8 cellular contexts compared by ENCODE assay signal in the genomic region with DNA sequence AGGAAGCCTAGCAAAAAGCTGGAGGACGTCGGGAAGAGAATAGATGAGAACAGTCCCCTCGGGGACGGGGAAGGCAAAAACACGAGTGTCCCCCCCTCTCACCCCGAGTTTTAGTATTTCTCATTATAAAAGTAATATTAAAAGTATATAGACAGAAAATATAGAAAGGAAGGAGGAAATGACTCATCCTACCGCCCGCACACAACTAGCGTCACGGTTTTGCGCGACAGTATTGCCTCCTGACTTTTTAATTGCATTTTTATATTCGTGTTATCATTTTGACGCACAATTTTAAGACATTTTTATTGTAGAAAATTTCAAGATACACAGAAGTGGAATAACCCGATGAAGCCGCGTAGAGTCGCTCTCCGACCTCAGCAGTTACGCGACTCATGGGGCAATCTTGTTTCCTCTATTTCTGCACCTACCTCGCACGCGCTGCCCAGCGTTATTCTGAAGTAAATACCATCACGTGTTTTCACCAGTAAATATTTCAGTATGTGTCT. TPM values are rescaled to one million over a fixed set of nuclear protein-coding genes. Genes with fewer than 3 reads are reported as not detected.
DNase-seq lines count a peak whose midpoint lies in the region; ATAC-seq and TF ChIP-seq lines count a peak whose summit lies in the region.

No MANE protein-coding gene starts in this region.

- H3K4me2 ChIP-seq in OCI-LY3 (ENCODE audit: low read length): peak overlapping the region; percentile 72

- no peaks in the 10 kb centered on the region for H3K36me3 Mint-ChIP-seq in HFFc6 (ENCODE audit: low read depth)

- H3K27ac Mint-ChIP-seq in HFFc6: peak overlapping the region; percentile 100

- peak overlapping the region; percentile 94 for H3K4me3 ChIP-seq in OCI-LY3 (ENCODE audit: low read length)
- H3K4me3 ChIP-seq in aorta (ENCODE audit: low read length in 2 of 2): peak overlapping the region; percentile 43 to 51

- peaks cover 38% of the 10 kb centered on the region for H3K4me1 ChIP-seq in OCI-LY3 (ENCODE audit: low read length)
- no peaks in the 10 kb centered on the region for H3K4me1 ChIP-seq in aorta (ENCODE audit: control insufficient read depth in 1 of 2, insufficient read depth in 2 of 2, low read length in 2 of 2)

- H3K36me3 ChIP-seq in OCI-LY3 (replicated peaks; ENCODE audit: low read depth, low read length) (peaks cover 29% of the 10 kb centered on the region), aorta (ENCODE audit: control insufficient read depth in 1 of 2, insufficient read depth in 2 of 2, low read length in 1 of 2) (no peaks in the 10 kb centered on the region)

- H3K79me2 ChIP-seq in OCI-LY3 (ENCODE audit: low read length): peaks cover 42% of the 10 kb centered on the region

- 2% methylated on average over 26 of the region's 26 CpGs for WGBS in aorta, 2 donors

- H3K9me3 Mint-ChIP-seq in HFFc6: no peaks in the 10 kb centered on the region

- H3K9me3 ChIP-seq in OCI-LY3 (ENCODE audit: insufficient read depth, low read length) (no peaks in the 10 kb centered on the region), aorta (ENCODE audit: control insufficient read depth, low read length) (no peaks in the 10 kb centered on the region)

- no peaks in the 10 kb centered on the region for H3K27me3 ChIP-seq in OCI-LY3 (ENCODE audit: low read depth, low read length)
- no peaks in the 10 kb centered on the region for H3K27me3 ChIP-seq in aorta (ENCODE audit: control insufficient read depth in 1 of 2, insufficient read depth in 2 of 2, low read length in 1 of 2)

- peaks cover 8% of the 10 kb centered on the region for H3K4me1 Mint-ChIP-seq in HFFc6 (ENCODE audit: low read depth)

- intact Hi-C loops in posterior vena cava (cut with DNase I): no loop called here
- intact Hi-C loops in aorta (cut with DNase I): no loop called here

- no peaks in the 10 kb centered on the region; the same call in 1 of the 2 replicates for H4K20me1 ChIP-seq in OCI-LY3 (ENCODE audit: insufficient read depth, low read length)

- peak; percentile 55 for ATAC-seq in aorta (ENCODE audit: low FRiP score)

- peak overlapping the region; percentile 77 for H3K9ac ChIP-seq in OCI-LY3 (ENCODE audit: low read length)

- no peak overlapping the region for H2AFZ ChIP-seq in OCI-LY3 (ENCODE audit: low read depth, low read length)

- H3K27ac ChIP-seq in OCI-LY3 (ENCODE audit: low read length): peak overlapping the region; percentile 91
- peak overlapping the region; percentile 26 to 62 for H3K27ac ChIP-seq in aorta (ENCODE audit: low read depth in 1 of 2, low read length in 2 of 2)

- peak; percentile 75 for DNase-seq in GF-D8 (lab: John Stamatoyannopoulos, UW)
- DNase-seq in HFFc6: peak; percentile 64
- peak in 3 of 4 experiments; percentile 28 to 65 (median 39) for DNase-seq in activated naive CD4-positive, alpha-beta T cell (lab: John Stamatoyannopoulos, UW)
- DNase-seq in glomerular endothelial cell (ENCODE audit: extremely low read depth, low read depth, low spot score): peak; percentile 20
- DNase-seq in posterior vena cava (ENCODE audit: low spot score): peak; percentile 88
- peak in 1 of 2 donors; percentile 86 for DNase-seq in aorta
- DNase-seq in NCI-H1105 treated with DMSO at 0.1 percent for 48 hours (lab: John Stamatoyannopoulos, UW): no peak

- TF ChIP-seq CTCF in HFFc6 (IDR thresholded peaks at IDR 0.05) (peak; percentile 13; the same call in 1 of the 2 replicates), OCI-LY3 (IDR thresholded peaks at IDR 0.05; ENCODE audit: low read depth, low read length) (peak; percentile 58)

- H3K27me3 Mint-ChIP-seq in HFFc6 (ENCODE audit: insufficient read depth): peaks cover 3% of the 10 kb centered on the region; the same call in 1 of the 2 replicates

- peak overlapping the region; percentile 99 for H3K4me3 Mint-ChIP-seq in HFFc6

RNA-seq across cellular contexts. Expression of gene SLC25A19, which starts 0.7 kb away (rescaled TPM):
- 10 to 100 TPM in 1 of 6 experiments, 1 to 10 TPM in 5; 5.7 to 14.6 (median 7.1) TPM for total RNA-seq in HFFc6 (2021; fragmentation: NEBNext Ultra II Directional; extraction: Animal tissue kit (Norgen Biotek cat#: 25700))
- 5.8 and 11.7 TPM in 2 replicates for total RNA-seq in glomerular endothelial cell
- 10 to 100 TPM in 1 of 2 donors, 1 to 10 TPM in 1; 9.9 to 14.6 TPM for total RNA-seq in posterior vena cava
- total RNA-seq in aorta: 10 to 100 TPM in 1 of 2 donors, 1 to 10 TPM in 1; 8.0 to 15.7 TPM
- 1 to 10 TPM; 5.0 to 7.8 TPM for polyA plus RNA-seq in aorta

RNA-seq across cellular contexts. Expression of gene MIF4GD, which starts 18.9 kb away (rescaled TPM):
- total RNA-seq in HFFc6 (2021; fragmentation: NEBNext Ultra II Directional; extraction: Animal tissue kit (Norgen Biotek cat#: 25700)): 10 to 100 TPM in 3 of 6 experiments, 1 to 10 TPM in 3; 8.8 to 10.8 (median 10.0) TPM
- total RNA-seq in glomerular endothelial cell: 21.9 and 25.5 TPM in 2 replicates
- total RNA-seq in posterior vena cava: 10 to 100 TPM; 25.2 to 27.3 TPM
- 10 to 100 TPM; 26.2 to 27.4 TPM for total RNA-seq in aorta
- 10 to 100 TPM; 27.7 to 33.0 TPM for polyA plus RNA-seq in aorta

RNA-seq across cellular contexts. Expression of gene MRPS7, which starts 28.2 kb away (rescaled TPM):
- 10 to 100 TPM; 58.2 to 64.7 (median 60.2) TPM for total RNA-seq in HFFc6 (2021; fragmentation: NEBNext Ultra II Directional; extraction: Animal tissue kit (Norgen Biotek cat#: 25700))
- total RNA-seq in glomerular endothelial cell (42.6 and 49.4 TPM in 2 replicates), posterior vena cava (10 to 100 TPM; 25.0 to 30.9 TPM), aorta (10 to 100 TPM; 24.6 to 26.6 TPM)
- 10 to 100 TPM; 37.9 to 38.8 TPM for polyA plus RNA-seq in aorta

RNA-seq across cellular contexts. Expression of gene GGA3, which starts 28.5 kb away (rescaled TPM):
- 10 to 100 TPM; 23.2 to 26.5 (median 24.2) TPM for total RNA-seq in HFFc6 (2021; fragmentation: NEBNext Ultra II Directional; extraction: Animal tissue kit (Norgen Biotek cat#: 25700))
- total RNA-seq in glomerular endothelial cell (27.0 and 32.5 TPM in 2 replicates), posterior vena cava (10 to 100 TPM; 28.0 to 32.4 TPM), aorta (10 to 100 TPM; 38.9 to 51.0 TPM)
- polyA plus RNA-seq in aorta: 10 to 100 TPM in 1 of 2 donors, 1 to 10 TPM in 1; 5.6 to 30.8 TPM
